In genomic region chr22:35539910-35540599, GRCh38 we compare ENCODE assay signal across 8 cellular contexts.
DNase-seq lines count a peak whose midpoint lies in the region; ATAC-seq and TF ChIP-seq lines count a peak whose summit lies in the region.

No MANE protein-coding gene starts in this region.

- H3K36me3 ChIP-seq in ES-I3 (ENCODE audit: insufficient read depth, low read length): no peaks in the 10 kb centered on the region

- H3K27ac ChIP-seq in HL-60 (replicated peaks) (no peak overlapping the region), caudate nucleus (ENCODE audit: low read depth, low read length) (peak overlapping the region; percentile 67)

- H3K4me3 ChIP-seq in HL-60 (replicated peaks; ENCODE audit: insufficient read depth, low read length): peak overlapping the region; percentile 43

- DNase-seq in HL-60 (ENCODE audit: low read depth in 1 of 2, low spot score in 1 of 2) (peak; percentile 16 to 54), caudate nucleus (lab: John Stamatoyannopoulos, UW) (peak in 35 of 61 donors; percentile 36 to 91 (median 70)), kidney tubule cell (ENCODE audit: low spot score) (peak; percentile 50), foreskin melanocyte (no peak)
- DNase-seq in stimulated activated CD4-positive, alpha-beta T cell treated with anti-CD3 and anti-CD28 coated beads, Interleukin-1b, Interleukin-23, amount 100 ng/mL, for 1 hour (ENCODE audit: low read depth in 2 of 2): peak; percentile 5 to 59

- peak; percentile 85 to 87 for ATAC-seq in activated CD4-positive, CD25-positive, alpha-beta regulatory T cell treated with anti-CD3 and anti-CD28 coated beads, Interleukin-2, amount 50 U/mL, for 24 hours
- no peak for ATAC-seq in HG03442 (IDR thresholded peaks at IDR 0.05; ENCODE audit: unreplicated experiment)

- no peak for TF ChIP-seq CTCF in HL-60 (IDR thresholded peaks at IDR 0.05; ENCODE audit: insufficient read depth, low read length)

- peaks cover 27% of the 10 kb centered on the region for H3K27me3 ChIP-seq in HL-60 (ENCODE audit: insufficient read depth, poor library complexity, severe bottlenecking)

- no peaks in the 10 kb centered on the region for H3K9me3 ChIP-seq in ES-I3 (ENCODE audit: control insufficient read depth, insufficient read depth, low read length)

- peaks cover 13% of the 10 kb centered on the region; the same call in 1 of the 2 replicates for H3K4me1 ChIP-seq in ES-I3 (ENCODE audit: insufficient read depth, low read length)

- H3K9ac ChIP-seq in ES-I3 (ENCODE audit: low read depth, low read length): peak overlapping the region; percentile 60
